In the genomic region with DNA sequence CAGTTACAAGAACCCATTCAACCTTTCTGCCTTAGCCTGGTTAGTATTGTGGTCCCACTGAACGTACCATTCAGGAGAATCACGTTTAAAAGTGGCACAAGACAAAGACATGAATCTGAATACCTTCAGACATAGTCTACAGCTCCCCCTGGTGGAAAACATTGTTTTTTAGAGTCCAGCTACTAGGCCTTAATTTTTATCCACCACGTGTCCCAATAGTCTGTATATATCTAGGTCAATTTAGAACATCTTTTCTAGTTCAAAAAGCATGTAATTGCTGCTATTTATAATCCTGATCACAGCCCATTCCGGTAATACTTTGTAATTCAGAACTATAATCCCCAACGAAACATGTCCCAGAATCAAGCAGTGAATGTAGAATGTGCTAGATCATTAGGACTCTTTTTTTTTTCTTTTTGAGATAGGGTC, we compare ENCODE assay signal across 8 cellular contexts. TPM values are rescaled to one million over a fixed set of nuclear protein-coding genes. Genes with fewer than 3 reads are reported as not detected.
DNase-seq lines count a peak whose midpoint lies in the region; ATAC-seq and TF ChIP-seq lines count a peak whose summit lies in the region.

No MANE protein-coding gene starts in this region.

- peaks cover 10 to 13% of the 10 kb centered on the region in 2 donors for H3K4me1 ChIP-seq in naive thymus-derived CD4-positive, alpha-beta T cell (ENCODE audit: control insufficient read depth in 2 of 2, insufficient read depth in 2 of 2, low read length in 2 of 2)
- H3K4me1 ChIP-seq in aorta (ENCODE audit: control insufficient read depth in 1 of 2, insufficient read depth in 2 of 2, low read length in 2 of 2) = no peaks in the 10 kb centered on the region

- WGBS in aorta, 2 donors = 22% methylated on average over 5 of the region's 5 CpGs

- DNase-seq in BJ (ENCODE audit: low read depth) = no peak
- peak; percentile 59 for DNase-seq in H4 (ENCODE audit: low spot score)
- peak; percentile 67 for DNase-seq in NCI-H2227 treated with DMSO at 0.1 percent for 48 hours (lab: John Stamatoyannopoulos, UW)
- peak; percentile 55 for DNase-seq in activated CD4-positive, alpha-beta T cell treated with anti-CD3 and anti-CD28 coated beads for 48 hours
- DNase-seq in epithelial cell of esophagus (ENCODE audit: low read depth) = peak; percentile 86
- DNase-seq in naive thymus-derived CD4-positive, alpha-beta T cell = peak in 8 of 9 donors; percentile 6 to 84 (median 78)
- no peak for DNase-seq in aorta

- no peak overlapping the region for H3K4me3 ChIP-seq in BJ (ENCODE audit: low read depth, low read length)
- H3K4me3 ChIP-seq in epithelial cell of esophagus (ENCODE audit: low read length) = no peak overlapping the region
- H3K4me3 ChIP-seq in naive thymus-derived CD4-positive, alpha-beta T cell (ENCODE audit: low read length) = no peak overlapping the region
- H3K4me3 ChIP-seq in aorta (ENCODE audit: low read length in 2 of 2) = no peak overlapping the region

- H3K4me1 Mint-ChIP-seq in naive thymus-derived CD4-positive, alpha-beta T cell = peaks cover 17 to 26% (median 20%) of the 10 kb centered on the region in 7 donors

- TF ChIP-seq CTCF in BJ (IDR thresholded peaks at IDR 0.05; ENCODE audit: insufficient read depth, low read depth, low read length) (peak; percentile 55), epithelial cell of esophagus (IDR thresholded peaks at IDR 0.05; ENCODE audit: insufficient read depth, low read depth, low read length, missing control alignments) (peak; percentile 56)

- H3K9me3 ChIP-seq in naive thymus-derived CD4-positive, alpha-beta T cell (ENCODE audit: control insufficient read depth in 2 of 3, low read length in 3 of 3) = no peaks in the 10 kb centered on the region
- no peaks in the 10 kb centered on the region for H3K9me3 ChIP-seq in aorta (ENCODE audit: control insufficient read depth, low read length)

- H3K36me3 Mint-ChIP-seq in naive thymus-derived CD4-positive, alpha-beta T cell = no peaks in the 10 kb centered on the region

- peak; percentile 65 for ATAC-seq in naive thymus-derived CD4-positive, alpha-beta T cell
- ATAC-seq in aorta (ENCODE audit: low FRiP score) (peak; percentile 88), HG03039 (IDR thresholded peaks at IDR 0.05; ENCODE audit: unreplicated experiment) (no peak)

- intact Hi-C loops in naive thymus-derived CD4-positive, alpha-beta T cell (cut with micrococcal nuclease) = loop anchor here (1.0 kb wide), 3 partner anchors 126 to 166 kb away; a partner anchor contains a TSS
- intact Hi-C loops in aorta (cut with DNase I) = loop anchor here (1.0 to 5.0 kb wide), 5 partner anchors 69 to 246 kb away; no protein-coding TSS in a partner anchor

- H3K27ac ChIP-seq in naive thymus-derived CD4-positive, alpha-beta T cell (ENCODE audit: low read depth, low read length) = no peak overlapping the region
- H3K27ac ChIP-seq in aorta (ENCODE audit: low read depth in 1 of 2, low read length in 2 of 2) = no peak overlapping the region

- peak overlapping the region in 8 of 10 donors; percentile 37 to 88 (median 82) for H3K4me3 Mint-ChIP-seq in naive thymus-derived CD4-positive, alpha-beta T cell

- CTCF ChIA-PET in BJ (lab: Yijun Ruan, JAX) = interaction anchor here (0.6 to 5.0 kb wide), 27 partner anchors 8 to 245 kb away, joined by 3 to 109 read pairs (median 9); a partner anchor contains a TSS
- CTCF ChIA-PET in naive thymus-derived CD4-positive, alpha-beta T cell (lab: Charles Lee) = interaction anchor here (0.6 to 6.8 kb wide), 22 partner anchors 8 to 447 kb away, joined by 3 to 133 read pairs (median 5); a partner anchor contains a TSS

- H3K27me3 ChIP-seq in BJ (ENCODE audit: control insufficient read depth, insufficient read depth, low read length) (no peaks in the 10 kb centered on the region), aorta (ENCODE audit: control insufficient read depth in 1 of 2, insufficient read depth in 2 of 2, low read length in 1 of 2) (no peaks in the 10 kb centered on the region)
- no peaks in the 10 kb centered on the region for H3K27me3 ChIP-seq in naive thymus-derived CD4-positive, alpha-beta T cell (ENCODE audit: control insufficient read depth in 2 of 2, insufficient read depth in 2 of 2, low read length in 2 of 2)

- POLR2A ChIA-PET in BJ (lab: Charles Lee) = no interaction called here
- POLR2A ChIA-PET in naive thymus-derived CD4-positive, alpha-beta T cell (lab: Charles Lee) = interaction anchor here (0.5 to 3.6 kb wide), 7 partner anchors 73 to 154 kb away, joined by 3 to 26 read pairs (median 4); a partner anchor contains a TSS

- peak overlapping the region; percentile 42 to 92 (median 83) for H3K27ac Mint-ChIP-seq in naive thymus-derived CD4-positive, alpha-beta T cell

- H3K36me3 ChIP-seq in BJ (ENCODE audit: control insufficient read depth, insufficient read depth, low read length) (no peaks in the 10 kb centered on the region), aorta (ENCODE audit: control insufficient read depth in 1 of 2, insufficient read depth in 2 of 2, low read length in 1 of 2) (no peaks in the 10 kb centered on the region)
- no peaks in the 10 kb centered on the region for H3K36me3 ChIP-seq in naive thymus-derived CD4-positive, alpha-beta T cell (ENCODE audit: control insufficient read depth in 2 of 3, insufficient read depth in 3 of 3, low read length in 3 of 3)

- H3K27me3 Mint-ChIP-seq in naive thymus-derived CD4-positive, alpha-beta T cell = peaks cover 0 to 10% (median 0%) of the 10 kb centered on the region in 5 donors

- H3K9me3 Mint-ChIP-seq in naive thymus-derived CD4-positive, alpha-beta T cell = no peaks in the 10 kb centered on the region

RNA-seq across cellular contexts. Expression of a gene that starts 13.7 kb away (rescaled TPM):
- 0.01 TPM in 1 of 2 replicates, not detected in the other for polyA plus RNA-seq in BJ (2011; rRNA removed)
- polyA minus RNA-seq in BJ (2011; rRNA and poly(A)+ RNA removed) = not detected in 2 replicates
- total RNA-seq in H4 (2014; rRNA removed; shearing (Covaris generic)) = not detected in 2 replicates
- total RNA-seq in naive thymus-derived CD4-positive, alpha-beta T cell = under 1 TPM in 3 of 5 experiments, not detected in 2; 0.07 to 0.32 (median 0.20) TPM
- under 1 TPM in 1 of 2 donors, not detected in 1; 0.98 TPM for polyA plus RNA-seq in naive thymus-derived CD4-positive, alpha-beta T cell
- total RNA-seq in aorta = not detected
- polyA plus RNA-seq in aorta = not detected

RNA-seq across cellular contexts. Expression of a gene that starts 50.1 kb away (rescaled TPM):
- polyA plus RNA-seq in BJ (2011; rRNA removed) (not detected in 2 replicates), aorta (1 to 10 TPM in 1 of 2 donors, under 1 TPM in 1; 0.26 to 2.0 TPM)
- not detected in 2 replicates for polyA minus RNA-seq in BJ (2011; rRNA and poly(A)+ RNA removed)
- total RNA-seq in H4 (2014; rRNA removed; shearing (Covaris generic)) = not detected in 2 replicates
- total RNA-seq in naive thymus-derived CD4-positive, alpha-beta T cell = under 1 TPM in 1 of 5 experiments, not detected in 4; 0.61 TPM
- not detected for polyA plus RNA-seq in naive thymus-derived CD4-positive, alpha-beta T cell
- total RNA-seq in aorta = 1 to 10 TPM in 1 of 2 donors, under 1 TPM in 1; 0.15 to 1.0 TPM

RNA-seq across cellular contexts. Expression of a gene that starts 56.8 kb away (rescaled TPM):
- polyA plus RNA-seq in BJ (2011; rRNA removed) (19.4 and 26.8 TPM in 2 replicates), aorta (10 to 100 TPM in 1 of 2 donors, 1 to 10 TPM in 1; 6.0 to 39.1 TPM)
- polyA minus RNA-seq in BJ (2011; rRNA and poly(A)+ RNA removed) = 15.0 and 23.9 TPM in 2 replicates
- 6.2 and 9.1 TPM in 2 replicates for total RNA-seq in H4 (2014; rRNA removed; shearing (Covaris generic))
- 10 to 100 TPM; 29.0 to 50.5 (median 33.6) TPM for total RNA-seq in naive thymus-derived CD4-positive, alpha-beta T cell
- polyA plus RNA-seq in naive thymus-derived CD4-positive, alpha-beta T cell = 10 to 100 TPM; 10.4 to 16.7 TPM
- 10 to 100 TPM; 18.3 to 29.2 TPM for total RNA-seq in aorta

RNA-seq across cellular contexts. Expression of a gene that starts 57.0 kb away (rescaled TPM):
- polyA plus RNA-seq in BJ (2011; rRNA removed) = 204 and 264 TPM in 2 replicates
- polyA minus RNA-seq in BJ (2011; rRNA and poly(A)+ RNA removed) = 106 and 150 TPM in 2 replicates
- 22.8 and 33.4 TPM in 2 replicates for total RNA-seq in H4 (2014; rRNA removed; shearing (Covaris generic))
- 100 to 1,000 TPM in 3 of 5 experiments, 10 to 100 TPM in 2; 71.4 to 216 (median 103) TPM for total RNA-seq in naive thymus-derived CD4-positive, alpha-beta T cell
- 100 to 1,000 TPM; 227 to 235 TPM for polyA plus RNA-seq in naive thymus-derived CD4-positive, alpha-beta T cell
- 100 to 1,000 TPM in 1 of 2 donors, 10 to 100 TPM in 1; 70.3 to 101 TPM for total RNA-seq in aorta
- 100 to 1,000 TPM in 1 of 2 donors, 10 to 100 TPM in 1; 93.5 to 126 TPM for polyA plus RNA-seq in aorta

RNA-seq across cellular contexts. Expression of a gene that starts 59.1 kb away (rescaled TPM):
- polyA plus RNA-seq in BJ (2011; rRNA removed) (1.9 TPM in 2 replicates), aorta (1 to 10 TPM in 1 of 2 donors, under 1 TPM in 1; 0.38 to 1.2 TPM)
- polyA minus RNA-seq in BJ (2011; rRNA and poly(A)+ RNA removed) = 0.62 and 1.0 TPM in 2 replicates
- total RNA-seq in H4 (2014; rRNA removed; shearing (Covaris generic)) = 0.21 TPM in 1 of 2 replicates, not detected in the other
- 10 to 100 TPM in 4 of 5 experiments, 1 to 10 TPM in 1; 9.4 to 18.0 (median 17.5) TPM for total RNA-seq in naive thymus-derived CD4-positive, alpha-beta T cell
- polyA plus RNA-seq in naive thymus-derived CD4-positive, alpha-beta T cell = under 1 TPM; 0.10 to 0.25 TPM
- 1 to 10 TPM in 1 of 2 donors, under 1 TPM in 1; 0.62 to 1.9 TPM for total RNA-seq in aorta

Comparison
In these comparisons a context has a peak if more than half of its experiments do, and no peak if none do; other contexts are left out.
1. DNase-seq: peak in H4 (single experiment), NCI-H2227 treated with DMSO at 0.1 percent for 48 hours (single experiment), activated CD4-positive, alpha-beta T cell treated with anti-CD3 and anti-CD28 coated beads for 48 hours (single experiment), epithelial cell of esophagus (single experiment) and naive thymus-derived CD4-positive, alpha-beta T cell (8 of 9); none in BJ (single experiment) and aorta (0 of 2).